29 cellular contexts compared by ENCODE assay signal in the genomic region with DNA sequence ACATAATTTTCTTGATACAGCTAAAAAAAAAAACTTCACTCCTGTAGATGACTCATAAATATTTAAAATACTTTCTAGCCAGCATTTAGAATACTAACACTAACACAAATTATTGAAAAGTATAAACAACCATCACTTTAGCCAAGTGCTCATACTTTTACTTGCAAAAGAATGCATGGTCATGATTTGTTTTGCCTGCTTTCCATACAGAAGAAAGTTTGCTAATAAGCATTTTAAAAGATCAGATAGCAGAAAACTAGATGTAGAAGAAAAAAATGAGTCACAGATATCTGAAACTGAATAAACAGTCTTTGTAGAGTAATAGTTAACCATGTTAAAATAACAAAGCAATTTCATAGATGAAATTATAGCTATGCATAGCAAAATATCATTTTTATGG.
A peak's percentile ranks its signal among the peaks of the same experiment; 100 is the strongest.
DNase-seq lines count a peak whose midpoint lies in the region; ATAC-seq and TF ChIP-seq lines count a peak whose summit lies in the region.
"Had no signal": no experiment of that assay in that cellular context is flagged by ENCODE, and none has a peak within 500 bp of the region (broad histone marks: within the 10 kb centered on the region; RNA-seq: fewer than 3 reads in every experiment).

No MANE protein-coding gene starts in this region.

- H3K27ac Mint-ChIP-seq in CD4-positive, alpha-beta memory T cell, result no peak overlapping the region
- H3K27ac Mint-ChIP-seq: activated CD8-positive, alpha-beta memory T cell treated with anti-CD3 and anti-CD28 coated beads, Interleukin-2, amount 10 ng/mL, durations not matched to agents 7 days and 5 days; activated naive CD4-positive, alpha-beta T cell treated with anti-CD3 and anti-CD28 coated beads for 36 hours; activated T-cell treated with anti-CD3 and anti-CD28 coated beads, Interleukin-2, amount 50 U/mL, for 72 hours; CD4-positive, alpha-beta T cell; GM23338; nephron; T-helper 17 cell had no signal

- no peaks in the 10 kb centered on the region for H3K27me3 Mint-ChIP-seq in CD4-positive, alpha-beta memory T cell
- H3K27me3 Mint-ChIP-seq: activated CD8-positive, alpha-beta memory T cell treated with anti-CD3 and anti-CD28 coated beads, Interleukin-2, amount 10 ng/mL, durations not matched to agents 7 days and 5 days; CD4-positive, alpha-beta T cell; central memory CD8-positive, alpha-beta T cell; T-helper 17 cell had no signal

- CTCF ChIA-PET in CD4-positive, alpha-beta memory T cell (lab: Charles Lee; ENCODE audit: partially characterized antibody), result no interaction called here

- H3K4me3 ChIP-seq in adipocyte (ENCODE audit: low read length) (no peak overlapping the region), fibroblast of lung (replicated peaks in 1 of 4; ENCODE audit: control extremely low read depth in 1 of 4, insufficient read depth in 1 of 4, low read depth in 3 of 4, low read length in 4 of 4) (no peak overlapping the region), heart left ventricle (no peak overlapping the region), Peyer's patch (no peak overlapping the region)
- H3K4me3 ChIP-seq in CD4-positive, alpha-beta memory T cell (ENCODE audit: low read length in 2 of 2), result no peak overlapping the region
- H3K4me3 ChIP-seq: GM23338, lower lobe of right lung, mucosa of descending colon, pancreas, right lobe of liver, testis, vagina had no signal

- H3K9me3 Mint-ChIP-seq in CD4-positive, alpha-beta memory T cell, result peaks cover 2 to 23% (median 5%) of the 10 kb centered on the region in 8 donors

- H3K27ac ChIP-seq in fibroblast of lung (ENCODE audit: insufficient read depth, low read length) (no peak overlapping the region), heart left ventricle (no peak overlapping the region), Peyer's patch (no peak overlapping the region)
- no peak overlapping the region for H3K27ac ChIP-seq in CD4-positive, alpha-beta memory T cell (ENCODE audit: low read depth, low read length)
- H3K27ac ChIP-seq: lower lobe of right lung, pancreas, right lobe of liver, testis, vagina had no signal

- no peaks in the 10 kb centered on the region for H3K36me3 Mint-ChIP-seq in CD4-positive, alpha-beta memory T cell
- H3K36me3 Mint-ChIP-seq: activated CD8-positive, alpha-beta memory T cell treated with anti-CD3 and anti-CD28 coated beads, Interleukin-2, amount 10 ng/mL, durations not matched to agents 7 days and 5 days had no signal

- no peak for TF ChIP-seq POLR2A in heart left ventricle (IDR thresholded peaks at IDR 0.05)
- TF ChIP-seq POLR2A in Peyer's patch (IDR thresholded peaks at IDR 0.05), result no peak

- H2AFZ ChIP-seq in fibroblast of lung (ENCODE audit: low read length), result no peak overlapping the region
- H2AFZ ChIP-seq: GM23338 had no signal

- no peak overlapping the region for H3K4me2 ChIP-seq in fibroblast of lung (ENCODE audit: extremely low read depth, insufficient read depth, low read length)
- H3K4me2 ChIP-seq: GM23338 had no signal

- H3K4me3 Mint-ChIP-seq in CD4-positive, alpha-beta memory T cell, result no peak overlapping the region
- H3K4me3 Mint-ChIP-seq: activated CD8-positive, alpha-beta memory T cell treated with anti-CD3 and anti-CD28 coated beads, Interleukin-2, amount 10 ng/mL, durations not matched to agents 7 days and 5 days; activated naive CD4-positive, alpha-beta T cell treated with anti-CD3 and anti-CD28 coated beads for 36 hours; activated T-cell treated with anti-CD3 and anti-CD28 coated beads, Interleukin-2, amount 50 U/mL, for 72 hours; CD4-positive, alpha-beta T cell; central memory CD8-positive, alpha-beta T cell; GM23338; nephron; T-helper 17 cell had no signal

- POLR2A ChIA-PET in CD4-positive, alpha-beta memory T cell (lab: Charles Lee; ENCODE audit: partially characterized antibody), result no interaction called here

- H3K9me3 ChIP-seq in adipocyte (ENCODE audit: control insufficient read depth, low read length) (no peaks in the 10 kb centered on the region), fibroblast of lung (ENCODE audit: control insufficient read depth, insufficient read depth, low read depth, low read length) (no peaks in the 10 kb centered on the region), heart left ventricle (peaks cover 0 to 8% (median 0%) of the 10 kb centered on the region in 12 donors), Peyer's patch (peaks cover 0 to 6% (median 0%) of the 10 kb centered on the region in 4 donors)
- H3K9me3 ChIP-seq in CD4-positive, alpha-beta memory T cell (ENCODE audit: control insufficient read depth in 1 of 2, low read length in 2 of 2), result no peaks in the 10 kb centered on the region
- H3K9me3 ChIP-seq: lower lobe of right lung, pancreas, right lobe of liver, testis, vagina had no signal

- no peaks in the 10 kb centered on the region for H4K20me1 ChIP-seq in fibroblast of lung (ENCODE audit: control insufficient read depth, extremely low read depth, insufficient read depth, low read length)

- ATAC-seq in HG02970 (IDR thresholded peaks at IDR 0.05; ENCODE audit: low FRiP score, unreplicated experiment) (no peak), heart left ventricle (no peak)
- ATAC-seq: activated CD8-positive, alpha-beta memory T cell treated with anti-CD3 and anti-CD28 coated beads, Interleukin-2, amount 10 ng/mL, durations not matched to agents 7 days and 5 days; activated T-cell treated with anti-CD3 and anti-CD28 coated beads, Interleukin-2, amount 50 U/mL, for 72 hours; GM23338; lower lobe of right lung; mucosa of descending colon; pancreas; right lobe of liver; T-helper 17 cell had no signal

- H3K36me3 ChIP-seq in adipocyte (ENCODE audit: control insufficient read depth, insufficient read depth, low read length, severe bottlenecking), result no peaks in the 10 kb centered on the region
- no peaks in the 10 kb centered on the region for H3K36me3 ChIP-seq in fibroblast of lung (ENCODE audit: control insufficient read depth, insufficient read depth, low read length)
- H3K36me3 ChIP-seq in heart left ventricle, result no peaks in the 10 kb centered on the region
- no peaks in the 10 kb centered on the region for H3K36me3 ChIP-seq in CD4-positive, alpha-beta memory T cell (ENCODE audit: insufficient read depth, low read length)
- no peaks in the 10 kb centered on the region for H3K36me3 ChIP-seq in Peyer's patch
- H3K36me3 ChIP-seq: lower lobe of right lung, pancreas, right lobe of liver, vagina had no signal

- H3K27me3 ChIP-seq in adipocyte (replicated peaks; ENCODE audit: control insufficient read depth, insufficient read depth, low read length) (no peaks in the 10 kb centered on the region), fibroblast of lung (ENCODE audit: control insufficient read depth, insufficient read depth, low read length) (no peaks in the 10 kb centered on the region), heart left ventricle (no peaks in the 10 kb centered on the region), Peyer's patch (no peaks in the 10 kb centered on the region)
- H3K27me3 ChIP-seq in CD4-positive, alpha-beta memory T cell (ENCODE audit: insufficient read depth, low read length), result no peaks in the 10 kb centered on the region
- H3K27me3 ChIP-seq: pancreas, right lobe of liver, testis, vagina had no signal

- H3K9ac ChIP-seq in adipocyte (ENCODE audit: low read length), result no peak overlapping the region
- H3K9ac ChIP-seq in fibroblast of lung (ENCODE audit: insufficient read depth, low read length), result no peak overlapping the region

- no peak for TF ChIP-seq CTCF in fibroblast of lung (conservative IDR thresholded peaks at IDR 0.05 in 1 of 2, IDR thresholded peaks at IDR 0.05 in 1 of 2; ENCODE audit: low read depth in 1 of 2, low read length in 2 of 2)
- TF ChIP-seq CTCF in heart left ventricle (IDR thresholded peaks at IDR 0.05), result no peak
- no peak for TF ChIP-seq CTCF in Peyer's patch (IDR thresholded peaks at IDR 0.05)

- intact Hi-C loops in heart left ventricle (cut with DNase I), result no loop called here
- intact Hi-C loops in CD4-positive, alpha-beta memory T cell (cut with micrococcal nuclease), result no loop called here

- H3K4me1 Mint-ChIP-seq in CD4-positive, alpha-beta memory T cell, result no peaks in the 10 kb centered on the region
- H3K4me1 Mint-ChIP-seq: activated CD8-positive, alpha-beta memory T cell treated with anti-CD3 and anti-CD28 coated beads, Interleukin-2, amount 10 ng/mL, durations not matched to agents 7 days and 5 days; central memory CD8-positive, alpha-beta T cell; GM23338; T-helper 17 cell had no signal

- DNase-seq in EL (peak; percentile 56), adipocyte (ENCODE audit: low read depth) (peak; percentile 81), fibroblast of lung (ENCODE audit: low read depth in 2 of 2) (peak; percentile 65 to 88), renal cortical epithelial cell (ENCODE audit: low read depth) (peak; percentile 60), heart left ventricle (no peak), Peyer's patch (no peak)
- DNase-seq in CD4-positive, alpha-beta memory T cell, result no peak
- DNase-seq: activated CD4-positive, alpha-beta T cell treated with anti-CD3 and anti-CD28 coated beads for 48 hours; activated CD8-positive, alpha-beta memory T cell treated with anti-CD3 and anti-CD28 coated beads, Interleukin-2, amount 10 ng/mL, durations not matched to agents 7 days and 5 days; activated naive CD4-positive, alpha-beta T cell treated with anti-CD3 and anti-CD28 coated beads for 36 hours; activated T-cell treated with anti-CD3 and anti-CD28 coated beads, Interleukin-2, amount 50 U/mL, for 72 hours; CD4-positive, alpha-beta T cell; lower lobe of right lung; mucosa of descending colon; NCI-H1694 treated with DMSO at 0.1 percent for 48 hours; NCI-H2171 treated with DMSO at 0.1 percent for 48 hours; NCI-H524 treated with DMSO at 0.1 percent for 48 hours; pancreas; right lobe of liver; RPMI8226; stimulated activated CD4-positive, alpha-beta T cell treated with anti-CD3 and anti-CD28 coated beads, Interleukin-4, amount 100 ng/mL, for 4 hours; stimulated activated naive CD4-positive, alpha-beta T cell; T-helper 17 cell; testis had no signal

- H3K79me2 ChIP-seq in fibroblast of lung (ENCODE audit: control insufficient read depth, insufficient read depth, low read length), result no peaks in the 10 kb centered on the region

- H3K4me1 ChIP-seq in adipocyte (ENCODE audit: control insufficient read depth, insufficient read depth, low read length) (peaks cover 6% of the 10 kb centered on the region), fibroblast of lung (ENCODE audit: control insufficient read depth, extremely low read depth, insufficient read depth, low read length) (no peaks in the 10 kb centered on the region), heart left ventricle (no peaks in the 10 kb centered on the region), Peyer's patch (no peaks in the 10 kb centered on the region)
- no peaks in the 10 kb centered on the region for H3K4me1 ChIP-seq in CD4-positive, alpha-beta memory T cell (ENCODE audit: insufficient read depth, low read length)
- H3K4me1 ChIP-seq: lower lobe of right lung, pancreas, right lobe of liver, testis, vagina had no signal

Comparison
In these comparisons a context has a peak if more than half of its experiments do, and no peak if none do; other contexts are left out.
1. DNase-seq: peak in EL (single experiment), adipocyte (single experiment), fibroblast of lung (2 of 2) and renal cortical epithelial cell (single experiment); none in heart left ventricle (0 of 5), CD4-positive, alpha-beta memory T cell (0 of 5) and Peyer's patch (0 of 3).